Comparison of ENCODE assay signal across 16 cellular contexts in genomic region chr17:9072626-9073339, GRCh38. TPM values are rescaled to one million over a fixed set of nuclear protein-coding genes. Genes with fewer than 3 reads are reported as not detected.
DNase-seq lines count a peak whose midpoint lies in the region; ATAC-seq and TF ChIP-seq lines count a peak whose summit lies in the region.
"Had no signal": no experiment of that assay in that cellular context is flagged by ENCODE, and none has a peak within 500 bp of the region (broad histone marks: within the 10 kb centered on the region; RNA-seq: fewer than 3 reads in every experiment).

No MANE protein-coding gene starts in this region.

- no peaks in the 10 kb centered on the region for H3K27me3 Mint-ChIP-seq in MCF 10A (ENCODE audit: insufficient read depth, unreplicated experiment)
- peaks cover 14% of the 10 kb centered on the region for H3K27me3 Mint-ChIP-seq in activated CD4-positive, alpha-beta memory T cell treated with anti-CD3 and anti-CD28 coated beads for 36 hours

- peak overlapping the region; percentile 62 to 66 for H3K27ac ChIP-seq in breast epithelium
- peak overlapping the region; percentile 47 for H3K27ac ChIP-seq in right cardiac atrium (ENCODE audit: low read length)
- no peak overlapping the region for H3K27ac ChIP-seq in smooth muscle cell (ENCODE audit: low read depth)

- H3K4me1 Mint-ChIP-seq in MCF 10A (ENCODE audit: insufficient read depth, unreplicated experiment) = no peaks in the 10 kb centered on the region
- H3K4me1 Mint-ChIP-seq in activated CD4-positive, alpha-beta memory T cell treated with anti-CD3 and anti-CD28 coated beads for 36 hours (ENCODE audit: low read depth) = no peaks in the 10 kb centered on the region
- H3K4me1 Mint-ChIP-seq: activated CD4-positive, alpha-beta memory T cell treated with anti-CD3 and anti-CD28 coated beads, Interleukin-2, amount 10 ng/mL, durations not matched to agents 7 days and 5 days had no signal

- CTCF ChIA-PET in MCF 10A (lab: Yijun Ruan, JAX) = no interaction called here
- CTCF ChIA-PET in activated CD4-positive, alpha-beta memory T cell treated with anti-CD3 and anti-CD28 coated beads for 36 hours (lab: Charles Lee) = no interaction called here

- no peak overlapping the region for H3K4me3 Mint-ChIP-seq in MCF 10A (ENCODE audit: unreplicated experiment)
- H3K4me3 Mint-ChIP-seq in activated CD4-positive, alpha-beta memory T cell treated with anti-CD3 and anti-CD28 coated beads for 36 hours = no peak overlapping the region
- H3K4me3 Mint-ChIP-seq: activated CD4-positive, alpha-beta memory T cell treated with anti-CD3 and anti-CD28 coated beads, Interleukin-2, amount 10 ng/mL, durations not matched to agents 7 days and 5 days had no signal

- no peak for TF ChIP-seq POLR2A in breast epithelium (IDR thresholded peaks at IDR 0.05)

- H3K36me3 ChIP-seq in breast epithelium (no peaks in the 10 kb centered on the region), H7 (replicated peaks; ENCODE audit: control insufficient read depth, insufficient read depth, low read length) (no peaks in the 10 kb centered on the region), smooth muscle cell (ENCODE audit: low read depth) (no peaks in the 10 kb centered on the region)

- no peak overlapping the region for H3K27ac Mint-ChIP-seq in MCF 10A (ENCODE audit: low read depth, unreplicated experiment)
- no peak overlapping the region for H3K27ac Mint-ChIP-seq in activated CD4-positive, alpha-beta memory T cell treated with anti-CD3 and anti-CD28 coated beads for 36 hours
- H3K27ac Mint-ChIP-seq: activated CD4-positive, alpha-beta memory T cell treated with anti-CD3 and anti-CD28 coated beads, Interleukin-2, amount 10 ng/mL, durations not matched to agents 7 days and 5 days had no signal

- H3K9me3 ChIP-seq in breast epithelium (no peaks in the 10 kb centered on the region), right cardiac atrium (ENCODE audit: control insufficient read depth, low read length) (no peaks in the 10 kb centered on the region), smooth muscle cell (replicated peaks; ENCODE audit: low read depth) (no peaks in the 10 kb centered on the region)

- peak; percentile 63 to 69 for DNase-seq in breast epithelium (ENCODE audit: low spot score in 2 of 2)
- no peak for DNase-seq in MCF 10A (ENCODE audit: unreplicated experiment)
- DNase-seq in right cardiac atrium = peak; percentile 85 to 94 (median 91)
- DNase-seq in posterior vena cava (ENCODE audit: low spot score) = peak; percentile 83
- DNase-seq in H7 = no peak
- no peak for DNase-seq in activated CD4-positive, alpha-beta memory T cell treated with anti-CD3 and anti-CD28 coated beads for 36 hours
- no peak for DNase-seq in smooth muscle cell (lab: John Stamatoyannopoulos, UW; ENCODE audit: unreplicated experiment)
- DNase-seq: 8988T; activated CD4-positive, alpha-beta memory T cell treated with anti-CD3 and anti-CD28 coated beads, Interleukin-2, amount 10 ng/mL, durations not matched to agents 7 days and 5 days; activated effector memory CD4-positive, alpha-beta T cell treated with anti-CD3 and anti-CD28 coated beads, Interleukin-2, amount 50 U/mL, for 16 hours; COR-L47; islet precursor cell; NCI-H1092; occipital lobe; T1000 had no signal

- no TSS peak for BruUV-seq in MCF 10A (replicated peaks; lab: Mats Ljungman, UMichigan)

- POLR2A ChIA-PET in MCF 10A (lab: Yijun Ruan, JAX) = no interaction called here
- POLR2A ChIA-PET in activated CD4-positive, alpha-beta memory T cell treated with anti-CD3 and anti-CD28 coated beads for 36 hours (lab: Charles Lee) = no interaction called here

- H3K36me3 Mint-ChIP-seq in MCF 10A (ENCODE audit: insufficient read depth, unreplicated experiment) = no peaks in the 10 kb centered on the region
- peaks cover 1% of the 10 kb centered on the region for H3K36me3 Mint-ChIP-seq in activated CD4-positive, alpha-beta memory T cell treated with anti-CD3 and anti-CD28 coated beads for 36 hours

- TF ChIP-seq CTCF in breast epithelium (IDR thresholded peaks at IDR 0.05) (no peak), MCF 10A (IDR thresholded peaks at IDR 0.05; ENCODE audit: unreplicated experiment) (no peak), smooth muscle cell (IDR thresholded peaks at IDR 0.05; ENCODE audit: borderline replicate concordance, insufficient read depth, poor library complexity, severe bottlenecking) (no peak)

- no peak overlapping the region for H2AFZ ChIP-seq in smooth muscle cell (ENCODE audit: low read depth)

- peaks cover 0 to 3% of the 10 kb centered on the region in 2 donors for H3K4me1 ChIP-seq in breast epithelium
- peaks cover 12% of the 10 kb centered on the region for H3K4me1 ChIP-seq in right cardiac atrium (ENCODE audit: control insufficient read depth, insufficient read depth, low read length)
- H3K4me1 ChIP-seq in smooth muscle cell (ENCODE audit: low read depth) = no peaks in the 10 kb centered on the region

- peaks cover 7% of the 10 kb centered on the region for H3K9me3 Mint-ChIP-seq in MCF 10A (ENCODE audit: unreplicated experiment)
- no peaks in the 10 kb centered on the region for H3K9me3 Mint-ChIP-seq in activated CD4-positive, alpha-beta memory T cell treated with anti-CD3 and anti-CD28 coated beads for 36 hours
- H3K9me3 Mint-ChIP-seq: activated CD4-positive, alpha-beta memory T cell treated with anti-CD3 and anti-CD28 coated beads, Interleukin-2, amount 10 ng/mL, durations not matched to agents 7 days and 5 days had no signal

- H3K79me2 ChIP-seq in smooth muscle cell (ENCODE audit: low read depth) = no peaks in the 10 kb centered on the region

- no peak overlapping the region for H3K9ac ChIP-seq in smooth muscle cell (ENCODE audit: low read depth)

- no peak overlapping the region for H3K4me2 ChIP-seq in smooth muscle cell

- intact Hi-C loops in breast epithelium (cut with DNase I; ENCODE audit: low total_unique reads) (no loop called here), MCF 10A (cut with micrococcal nuclease) (no loop called here), right cardiac atrium (cut with DNase I) (no loop called here), posterior vena cava (cut with DNase I) (no loop called here)
- intact Hi-C loops in activated CD4-positive, alpha-beta memory T cell treated with anti-CD3 and anti-CD28 coated beads for 36 hours (cut with micrococcal nuclease) = no loop called here

- ATAC-seq in right cardiac atrium = peak; percentile 63 to 76
- no peak for ATAC-seq in GM18858 (IDR thresholded peaks at IDR 0.05; ENCODE audit: unreplicated experiment)

- H3K27me3 ChIP-seq in breast epithelium = no peaks in the 10 kb centered on the region
- no peaks in the 10 kb centered on the region for H3K27me3 ChIP-seq in right cardiac atrium (ENCODE audit: control insufficient read depth, insufficient read depth)
- H3K27me3 ChIP-seq in H7 (ENCODE audit: control insufficient read depth, insufficient read depth, low read length) = no peaks in the 10 kb centered on the region
- H3K27me3 ChIP-seq in smooth muscle cell (ENCODE audit: low read depth) = peaks cover 22% of the 10 kb centered on the region

- H4K20me1 ChIP-seq in smooth muscle cell (ENCODE audit: low read depth) = no peaks in the 10 kb centered on the region

- H3F3A ChIP-seq in smooth muscle cell (ENCODE audit: low read depth) = no peaks in the 10 kb centered on the region

- H3K4me3 ChIP-seq in breast epithelium (peak overlapping the region in 2 of 3 donors; percentile 26 to 40), right cardiac atrium (ENCODE audit: low read length) (no peak overlapping the region), H7 (ENCODE audit: insufficient read depth, low read depth, low read length) (no peak overlapping the region), smooth muscle cell (no peak overlapping the region)

- 44% methylated on average over 19 of the region's 19 CpGs for WGBS in right cardiac atrium
- WGBS in smooth muscle cell (ENCODE audit: low lambda C conversion rate) = 91% methylated on average over 19 of the region's 19 CpGs

RNA-seq across cellular contexts. Expression of gene NTN1, which starts 51.5 kb away (rescaled TPM):
- total RNA-seq in breast epithelium (1 to 10 TPM; 2.2 to 3.7 (median 3.3) TPM), MCF 10A (2022) (0.10 and 0.23 TPM in 2 replicates), right cardiac atrium (100 to 1,000 TPM; 140 to 265 (median 184) TPM), posterior vena cava (10 to 100 TPM in 1 of 2 donors, 1 to 10 TPM in 1; 6.9 to 15.4 TPM), smooth muscle cell (0.13 and 0.72 TPM in 2 replicates)
- polyA plus RNA-seq in right cardiac atrium (90.5 TPM), smooth muscle cell (0.07 TPM in 1 of 2 replicates, not detected in the other)
- total RNA-seq in H7 (2014; rRNA removed; shearing (Covaris generic)) = 8.9 and 19.1 TPM in 2 replicates
- total RNA-seq in activated CD4-positive, alpha-beta memory T cell treated with anti-CD3 and anti-CD28 coated beads for 36 hours = under 1 TPM; 0.29 to 0.31 TPM
- total RNA-seq: activated CD4-positive, alpha-beta memory T cell treated with anti-CD3 and anti-CD28 coated beads, Interleukin-2, amount 10 ng/mL, durations not matched to agents 7 days and 5 days had no signal

Comparison
In these comparisons a context has a peak if more than half of its experiments do, and no peak if none do; other contexts are left out.
1. DNase-seq: peak in breast epithelium (2 of 2), right cardiac atrium (3 of 3) and posterior vena cava (single experiment); none in MCF 10A (single experiment), H7 (single experiment), activated CD4-positive, alpha-beta memory T cell treated with anti-CD3 and anti-CD28 coated beads for 36 hours (single experiment) and smooth muscle cell (single experiment).
2. H3K4me3 ChIP-seq: peak in breast epithelium (2 of 3); none in right cardiac atrium (single experiment), H7 (single experiment) and smooth muscle cell (single experiment).